Comparison of ENCODE assay signal across 10 cellular contexts in the genomic region with DNA sequence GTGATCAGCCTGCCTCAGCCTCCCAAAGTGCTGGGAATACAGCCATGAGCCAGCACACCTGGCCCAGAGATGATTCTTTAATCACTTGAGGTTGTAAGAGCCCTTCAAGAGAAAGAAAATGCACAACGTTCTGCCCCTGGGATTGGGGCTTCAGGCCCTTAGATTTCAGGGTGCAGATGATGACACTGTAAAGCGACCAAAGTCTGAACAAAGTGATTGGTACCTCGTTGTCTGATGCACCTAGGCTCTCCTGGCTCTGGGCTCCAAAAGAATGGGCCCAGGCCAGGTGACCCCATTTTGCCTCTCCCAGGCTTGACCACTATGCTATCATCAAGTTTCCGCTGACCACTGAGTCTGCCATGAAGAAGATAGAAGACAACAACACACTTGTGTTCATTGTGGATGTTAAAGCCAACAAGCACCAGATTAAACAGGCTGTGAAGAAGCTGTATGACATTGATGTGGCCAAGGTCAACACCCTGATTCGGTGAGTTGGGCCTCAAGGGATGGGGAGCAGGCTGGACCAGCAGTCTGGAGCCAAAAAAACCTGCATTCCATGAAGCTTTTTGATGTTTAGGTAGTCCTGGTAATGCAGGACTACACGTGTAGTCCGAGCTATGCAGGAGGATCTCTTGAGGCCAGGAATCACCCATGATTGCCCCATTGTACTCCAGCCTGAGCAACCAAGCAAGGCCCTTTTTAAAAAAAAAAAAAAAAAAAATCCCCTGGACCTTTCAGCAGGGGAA. TPM values are rescaled to one million over a fixed set of nuclear protein-coding genes. Genes with fewer than 3 reads are reported as not detected.
DNase-seq lines count a peak whose midpoint lies in the region; ATAC-seq and TF ChIP-seq lines count a peak whose summit lies in the region.
"Had no signal": no experiment of that assay in that cellular context is flagged by ENCODE, and none has a peak within 500 bp of the region (broad histone marks: within the 10 kb centered on the region; RNA-seq: fewer than 3 reads in every experiment).

No MANE protein-coding gene starts in this region.

- H3K36me3 Mint-ChIP-seq in T-helper 2 cell treated with Interferon-gamma antibody and Interleukin-4, amounts not matched to agents 5 μg/mL and 100 μg/mL, for 36 hours (ENCODE audit: low read depth) = peaks cover 51% of the 10 kb centered on the region
- H3K36me3 Mint-ChIP-seq in progenitor cell of endocrine pancreas (ENCODE audit: insufficient read depth) = peaks cover 30% of the 10 kb centered on the region

- ATAC-seq in HG02759 (IDR thresholded peaks at IDR 0.05; ENCODE audit: unreplicated experiment) (no peak), GM19452 (IDR thresholded peaks at IDR 0.05; ENCODE audit: unreplicated experiment) (no peak)

- no peaks in the 10 kb centered on the region for H3K9me3 ChIP-seq in effector memory CD4-positive, alpha-beta T cell (ENCODE audit: control insufficient read depth, low read length)

- H3K4me1 ChIP-seq in effector memory CD4-positive, alpha-beta T cell (ENCODE audit: control insufficient read depth, insufficient read depth, low read length, poor library complexity, severe bottlenecking) = peaks cover 48% of the 10 kb centered on the region

- H3K27ac Mint-ChIP-seq in T-helper 2 cell treated with Interferon-gamma antibody and Interleukin-4, amounts not matched to agents 5 μg/mL and 100 μg/mL, for 36 hours = peak overlapping the region; percentile 41
- peak overlapping the region; percentile 59 for H3K27ac Mint-ChIP-seq in progenitor cell of endocrine pancreas

- H3K27me3 Mint-ChIP-seq in T-helper 2 cell treated with Interferon-gamma antibody and Interleukin-4, amounts not matched to agents 5 μg/mL and 100 μg/mL, for 36 hours (ENCODE audit: low read depth) = peaks cover 11% of the 10 kb centered on the region
- H3K27me3 Mint-ChIP-seq in progenitor cell of endocrine pancreas = no peaks in the 10 kb centered on the region

- TF ChIP-seq CTCF in NB4 (IDR thresholded peaks at IDR 0.05; ENCODE audit: low read depth, low read length) (no peak), progenitor cell of endocrine pancreas (IDR thresholded peaks at IDR 0.05; ENCODE audit: unreplicated experiment) (no peak)

- H3K4me3 Mint-ChIP-seq in T-helper 2 cell treated with Interferon-gamma antibody and Interleukin-4, amounts not matched to agents 5 μg/mL and 100 μg/mL, for 36 hours = peak overlapping the region; percentile 98
- H3K4me3 Mint-ChIP-seq in progenitor cell of endocrine pancreas (ENCODE audit: low read depth) = peak overlapping the region; percentile 99

- H3K9me3 Mint-ChIP-seq in T-helper 2 cell treated with Interferon-gamma antibody and Interleukin-4, amounts not matched to agents 5 μg/mL and 100 μg/mL, for 36 hours = no peaks in the 10 kb centered on the region
- H3K9me3 Mint-ChIP-seq in progenitor cell of endocrine pancreas (ENCODE audit: low read depth) = no peaks in the 10 kb centered on the region

- no peak for DNase-seq in T-helper 2 cell treated with Interferon-gamma antibody and Interleukin-4, amounts not matched to agents 5 μg/mL and 100 μg/mL, for 36 hours (ENCODE audit: low spot score)
- DNase-seq in T-helper 2 cell = no peak
- DNase-seq in NB4 (ENCODE audit: low read depth) = no peak
- no peak for DNase-seq in effector memory CD4-positive, alpha-beta T cell
- no peak for DNase-seq in progenitor cell of endocrine pancreas (ENCODE audit: low spot score, unreplicated experiment)
- DNase-seq in LoVo (ENCODE audit: low spot score) = no peak
- DNase-seq: GOT3, NCI-H510A had no signal

- no peaks in the 10 kb centered on the region for H3K27me3 ChIP-seq in effector memory CD4-positive, alpha-beta T cell (replicated peaks; ENCODE audit: control insufficient read depth, insufficient read depth, low read length, poor library complexity, severe bottlenecking)

- H3K36me3 ChIP-seq in effector memory CD4-positive, alpha-beta T cell (ENCODE audit: control insufficient read depth, insufficient read depth, low read length) = peaks cover 29% of the 10 kb centered on the region

- H3K4me1 Mint-ChIP-seq in T-helper 2 cell treated with Interferon-gamma antibody and Interleukin-4, amounts not matched to agents 5 μg/mL and 100 μg/mL, for 36 hours (ENCODE audit: low read depth) = peaks cover 50% of the 10 kb centered on the region
- peaks cover 55% of the 10 kb centered on the region for H3K4me1 Mint-ChIP-seq in progenitor cell of endocrine pancreas (ENCODE audit: low read depth)

- H3K4me3 ChIP-seq in NB4 (ENCODE audit: low read depth, low read length) = peak overlapping the region; percentile 80
- no peak overlapping the region for H3K4me3 ChIP-seq in effector memory CD4-positive, alpha-beta T cell (ENCODE audit: insufficient read depth, low read depth, low read length, poor library complexity, severe bottlenecking)

- no peak for TF ChIP-seq POLR2A in NB4 (IDR thresholded peaks at IDR 0.05; ENCODE audit: extremely low read depth, insufficient read length)

- H3K27ac ChIP-seq in effector memory CD4-positive, alpha-beta T cell (ENCODE audit: insufficient read depth, low read length, poor library complexity, severe bottlenecking) = peak overlapping the region; percentile 5

RNA-seq across cellular contexts. Expression of gene RPL23A, which starts 2.8 kb away (rescaled TPM):
- 1,486 and 1,562 TPM in 2 replicates for total RNA-seq in progenitor cell of endocrine pancreas

RNA-seq across cellular contexts. Expression of gene TLCD1, which starts 3.4 kb away (rescaled TPM):
- 14.0 and 15.5 TPM in 2 replicates for total RNA-seq in progenitor cell of endocrine pancreas

RNA-seq across cellular contexts. Expression of gene RAB34, which starts 4.9 kb away (rescaled TPM):
- total RNA-seq in progenitor cell of endocrine pancreas = 147 and 150 TPM in 2 replicates

RNA-seq across cellular contexts. Expression of gene NEK8, which starts 6.0 kb away (rescaled TPM):
- total RNA-seq in progenitor cell of endocrine pancreas = 15.4 and 16.8 TPM in 2 replicates

RNA-seq across cellular contexts. Expression of gene PROCA1, which starts 10.9 kb away (rescaled TPM):
- total RNA-seq in progenitor cell of endocrine pancreas = 15.2 and 16.3 TPM in 2 replicates
